25 cellular contexts compared by ENCODE assay signal in genomic region chr7:50591098-50591479, GRCh38. TPM values are rescaled to one million over a fixed set of nuclear protein-coding genes. Genes with fewer than 3 reads are reported as not detected.
"Had no signal": no experiment of that assay in that cellular context is flagged by ENCODE, and none has a peak within 500 bp of the region (broad histone marks: within the 10 kb centered on the region; RNA-seq: fewer than 3 reads in every experiment).

No MANE protein-coding gene starts in this region.

- H3K27me3 ChIP-seq: body of pancreas, cardiac muscle cell, foreskin keratinocyte, left lung, ovary had no signal

- DNase-seq: activated CD4-positive, alpha-beta T cell treated with anti-CD3 and anti-CD28 coated beads for 48 hours; activated CD8-positive, alpha-beta T cell treated with anti-CD3 and anti-CD28 coated beads, Interleukin-2, amount 10 ng/mL, durations not matched to agents 7 days and 5 days; activated gamma-delta T cell treated with Interleukin-2 at 50 U/mL for 16 hours; anterior cingulate cortex; body of pancreas; foreskin keratinocyte; immature natural killer cell; left lung; naive thymus-derived CD4-positive, alpha-beta T cell; ovary; stimulated activated CD4-positive, alpha-beta T cell treated with anti-CD3 and anti-CD28 coated beads, Interleukin-12 subunit alpha, Interleukin-12 subunit beta, amount 100 ng/mL, for 4 hours; stimulated activated CD4-positive, alpha-beta T cell treated with anti-CD3 and anti-CD28 coated beads, Interleukin-4, amount 100 ng/mL, for 4 hours; stimulated activated naive CD8-positive, alpha-beta T cell treated with anti-CD3 and anti-CD28 coated beads, Interleukin-15, Interleukin-2, amounts not matched to agents 100 U/mL and 50 U/mL, for 24 hours; T1000 had no signal

- H3K36me3 ChIP-seq: ovary had no signal

- H3K4me1 ChIP-seq: foreskin keratinocyte, left lung had no signal

- H3K27ac Mint-ChIP-seq: activated CD8-positive, alpha-beta T cell treated with anti-CD3 and anti-CD28 coated beads, Interleukin-2, amount 10 ng/mL, durations not matched to agents 7 days and 5 days; activated naive CD4-positive, alpha-beta T cell treated with anti-CD3 and anti-CD28 coated beads, Interleukin-2, amount 50 U/mL, for 24 hours; activated T-helper 1 cell treated with anti-CD3 and anti-CD28 coated beads, Interleukin-12 subunit alpha, Interleukin-12 subunit beta, Interleukin-2, Interleukin-4 antibody, amounts not matched to agents 30 ng/mL and 10 ng/mL and 1 ng/mL, durations not matched to agents 14 hours and 24 hours and 36 hours; immature natural killer cell; naive thymus-derived CD4-positive, alpha-beta T cell had no signal

- H3K4me3 Mint-ChIP-seq: activated CD8-positive, alpha-beta T cell treated with anti-CD3 and anti-CD28 coated beads, Interleukin-2, amount 10 ng/mL, durations not matched to agents 7 days and 5 days; activated naive CD4-positive, alpha-beta T cell treated with anti-CD3 and anti-CD28 coated beads, Interleukin-2, amount 50 U/mL, for 24 hours; activated T-helper 1 cell treated with anti-CD3 and anti-CD28 coated beads, Interleukin-12 subunit alpha, Interleukin-12 subunit beta, Interleukin-2, Interleukin-4 antibody, amounts not matched to agents 30 ng/mL and 10 ng/mL and 1 ng/mL, durations not matched to agents 14 hours and 24 hours and 36 hours; immature natural killer cell; naive thymus-derived CD4-positive, alpha-beta T cell had no signal

- H3K9me3 Mint-ChIP-seq: activated naive CD4-positive, alpha-beta T cell treated with anti-CD3 and anti-CD28 coated beads, Interleukin-2, amount 50 U/mL, for 24 hours; activated T-helper 1 cell treated with anti-CD3 and anti-CD28 coated beads, Interleukin-12 subunit alpha, Interleukin-12 subunit beta, Interleukin-2, Interleukin-4 antibody, amounts not matched to agents 30 ng/mL and 10 ng/mL and 1 ng/mL, durations not matched to agents 14 hours and 24 hours and 36 hours; immature natural killer cell had no signal

- H3K4me1 Mint-ChIP-seq: immature natural killer cell had no signal

- H3K4me3 ChIP-seq: body of pancreas, cardiac muscle cell, left lung, lung, ovary had no signal

- H3K9me3 ChIP-seq: body of pancreas, left lung, ovary had no signal

- H3K27ac ChIP-seq: body of pancreas, cardiac muscle cell, foreskin keratinocyte, left lung, ovary had no signal

- H3K36me3 Mint-ChIP-seq: immature natural killer cell had no signal

RNA-seq across cellular contexts. Expression of gene DDC, which starts 25.9 kb away (rescaled TPM):
- total RNA-seq: activated CD8-positive, alpha-beta T cell treated with anti-CD3 and anti-CD28 coated beads, Interleukin-2, amount 10 ng/mL, durations not matched to agents 7 days and 5 days; activated T-helper 1 cell treated with anti-CD3 and anti-CD28 coated beads, Interleukin-12 subunit alpha, Interleukin-12 subunit beta, Interleukin-2, Interleukin-4 antibody, amounts not matched to agents 30 ng/mL and 10 ng/mL and 1 ng/mL, durations not matched to agents 14 hours and 24 hours and 36 hours; cardiac muscle cell; chondrocyte; foreskin keratinocyte; glomerular endothelial cell; kidney epithelial cell; naive thymus-derived CD4-positive, alpha-beta T cell; pulmonary artery endothelial cell; subcutaneous adipose tissue; T-helper 1 cell treated with Interleukin-12 subunit alpha and Interleukin-12 subunit beta and Interleukin-4 antibody, amounts not matched to agents 30 ng/mL and 1 ng/mL, for 36 hours; ureter had no signal
